In genomic region chr1:215399787-215400186, GRCh38 we compare ENCODE assay signal across 8 cellular contexts.
"Had no signal": no experiment of that assay in that cellular context is flagged by ENCODE, and none has a peak within 500 bp of the region (broad histone marks: within the 10 kb centered on the region; RNA-seq: fewer than 3 reads in every experiment).

No MANE protein-coding gene starts in this region.

- FAIRE-seq: G401.6, GM12878, GM12891, GM12892, GM18507, GM19239 had no signal

- DNase-seq: GDM1, GF-D8 had no signal
